In genomic region chr20:49586967-49587587, GRCh38 we compare ENCODE assay signal across 16 cellular contexts. TPM values are rescaled to one million over a fixed set of nuclear protein-coding genes. Genes with fewer than 3 reads are reported as not detected.
DNase-seq lines count a peak whose midpoint lies in the region; ATAC-seq, FAIRE-seq and TF ChIP-seq lines count a peak whose summit lies in the region.
"Had no signal": no experiment of that assay in that cellular context is flagged by ENCODE, and none has a peak within 500 bp of the region (broad histone marks: within the 10 kb centered on the region; RNA-seq: fewer than 3 reads in every experiment).

No MANE protein-coding gene starts in this region.

- H3K4me1 ChIP-seq in esophagus muscularis mucosa, result peaks cover 25 to 66% (median 63%) of the 10 kb centered on the region in 4 donors

- POLR2A ChIA-PET in AG04450 (lab: Yijun Ruan, JAX) (interaction anchor here (0.8 kb wide), 1 partner anchor 397 kb away, joined by 4 read pairs; no protein-coding TSS in a partner anchor), HEK293T (lab: Yijun Ruan, JAX) (no interaction called here)

- peak overlapping the region; percentile 92 for H3K27ac ChIP-seq in AG04450 (ENCODE audit: low read depth, low read length)
- H3K27ac ChIP-seq in esophagus muscularis mucosa (replicated peaks in 1 of 4), result peak overlapping the region; percentile 53 to 80 (median 74)
- H3K27ac ChIP-seq: pancreas had no signal

- DNase-seq in AG04450 (ENCODE audit: low read depth, low spot score) (peak; percentile 61), HTR-8/SVneo (ENCODE audit: insufficient read length, low spot score) (no peak), esophagus muscularis mucosa (ENCODE audit: extremely low spot score) (no peak), mesothelial cell of epicardium (ENCODE audit: low spot score in 2 of 2, unreplicated experiment in 2 of 2) (no peak), NCI-H510A (lab: John Stamatoyannopoulos, UW) (no peak), GM19238 (ENCODE audit: insufficient read length, low spot score) (no peak), HEK293T (ENCODE audit: extremely low spot score) (no peak)
- DNase-seq: activated CD8-positive, alpha-beta T cell treated with anti-CD3 and anti-CD28 coated beads, Interleukin-2, amount 10 ng/mL, durations not matched to agents 7 days and 5 days; activated effector memory CD4-positive, alpha-beta T cell treated with Interleukin-2 at 50 U/mL for 16 hours; effector CD8-positive, alpha-beta T cell; NCI-H187 treated with DMSO at 0.1 percent for 48 hours; NCI-H510A treated with DMSO at 0.1 percent for 48 hours; pancreas had no signal

- H3K27me3 ChIP-seq in AG04450 (ENCODE audit: control insufficient read depth, insufficient read depth, low read length) (peaks cover 2% of the 10 kb centered on the region), esophagus muscularis mucosa (no peaks in the 10 kb centered on the region)
- H3K27me3 ChIP-seq: pancreas had no signal

- WGBS in esophagus muscularis mucosa, result 33% methylated on average over 13 of the region's 13 CpGs

- CTCF ChIA-PET in AG04450 (lab: Charles Lee) (interaction anchor here (1.0 to 1.2 kb wide), 2 partner anchors 46 to 260 kb away, joined by 3 to 5 read pairs; no protein-coding TSS in a partner anchor), HEK293T (lab: Yijun Ruan, JAX) (interaction anchor here (0.7 kb wide), 1 partner anchor 21 kb away, joined by 3 read pairs; no protein-coding TSS in a partner anchor)

- peaks cover 7% of the 10 kb centered on the region for H3K9me3 Mint-ChIP-seq in mesothelial cell of epicardium

- FAIRE-seq in HTR-8/SVneo (lab: Jason Lieb, UNC), result peak; percentile 26
- FAIRE-seq: islet of Langerhans, pancreas had no signal

- TF ChIP-seq CTCF in AG04450 (IDR thresholded peaks at IDR 0.05; ENCODE audit: low read depth, low read length) (no peak), esophagus muscularis mucosa (IDR thresholded peaks at IDR 0.05) (no peak), mesothelial cell of epicardium (IDR thresholded peaks at IDR 0.05; ENCODE audit: unreplicated experiment) (no peak)

- intact Hi-C loops in esophagus muscularis mucosa (cut with DNase I), result no loop called here

- H3K36me3 Mint-ChIP-seq in mesothelial cell of epicardium, result peaks cover 5% of the 10 kb centered on the region

- H3K4me3 Mint-ChIP-seq in mesothelial cell of epicardium, result no peak overlapping the region
- H3K4me3 Mint-ChIP-seq: activated CD8-positive, alpha-beta T cell treated with anti-CD3 and anti-CD28 coated beads, Interleukin-2, amount 10 ng/mL, durations not matched to agents 7 days and 5 days had no signal

- H3K27ac Mint-ChIP-seq in mesothelial cell of epicardium, result peak overlapping the region; percentile 60
- H3K27ac Mint-ChIP-seq: activated CD8-positive, alpha-beta T cell treated with anti-CD3 and anti-CD28 coated beads, Interleukin-2, amount 10 ng/mL, durations not matched to agents 7 days and 5 days had no signal

- no peaks in the 10 kb centered on the region for H3K36me3 ChIP-seq in esophagus muscularis mucosa
- H3K36me3 ChIP-seq: pancreas had no signal

- no peak for ATAC-seq in GM18870 (IDR thresholded peaks at IDR 0.05; ENCODE audit: unreplicated experiment)
- ATAC-seq: activated CD8-positive, alpha-beta T cell treated with anti-CD3 and anti-CD28 coated beads, Interleukin-2, amount 10 ng/mL, durations not matched to agents 7 days and 5 days; pancreas had no signal

- no peaks in the 10 kb centered on the region for H3K27me3 Mint-ChIP-seq in mesothelial cell of epicardium (ENCODE audit: low read depth)

- peaks cover 61% of the 10 kb centered on the region for H3K4me1 Mint-ChIP-seq in mesothelial cell of epicardium

- no peak for TF ChIP-seq EP300 in esophagus muscularis mucosa (IDR thresholded peaks at IDR 0.05)

- TF ChIP-seq POLR2A in esophagus muscularis mucosa (IDR thresholded peaks at IDR 0.05; ENCODE audit: low read depth), result no peak

- peaks cover 4% of the 10 kb centered on the region; the same call in 1 of the 2 replicates for H3K9me3 ChIP-seq in AG04450 (ENCODE audit: control insufficient read depth, insufficient read depth, low read length)
- H3K9me3 ChIP-seq in esophagus muscularis mucosa, result peaks cover 0 to 7% (median 6%) of the 10 kb centered on the region in 4 donors
- H3K9me3 ChIP-seq: pancreas had no signal

- H3K4me3 ChIP-seq in AG04450 (ENCODE audit: low read depth, low read length) (no peak overlapping the region), esophagus muscularis mucosa (no peak overlapping the region)
- H3K4me3 ChIP-seq: pancreas had no signal

TF ChIP-seq in HEK293T, 16 proteins besides CTCF, POLR2A, EP300 and RAD21:
- no peak for TF ChIP-seq FOXA1 (IDR thresholded peaks at IDR 0.05)
- TF ChIP-seq FOXM1 (IDR thresholded peaks at IDR 0.05; ENCODE audit: borderline replicate concordance), result no peak
- no peak for TF ChIP-seq ARNT (IDR thresholded peaks at IDR 0.05)
- TF ChIP-seq CTBP1 (IDR thresholded peaks at IDR 0.05; ENCODE audit: borderline replicate concordance), result no peak

RNA-seq across cellular contexts. Expression of gene PTGIS, which starts 19.1 kb away (rescaled TPM):
- 8.1 TPM in 2 replicates for polyA plus RNA-seq in AG04450 (2011; rRNA removed)
- polyA minus RNA-seq in AG04450 (2011; rRNA and poly(A)+ RNA removed), result 14.1 and 19.3 TPM in 2 replicates
- 100 to 1,000 TPM; 107 to 217 (median 130) TPM for total RNA-seq in esophagus muscularis mucosa
- total RNA-seq in mesothelial cell of epicardium, result 113 to 118 TPM (median 117 TPM) in 3 replicates
- total RNA-seq: MCF 10A had no signal
